19 cellular contexts compared by ENCODE assay signal in the genomic region with DNA sequence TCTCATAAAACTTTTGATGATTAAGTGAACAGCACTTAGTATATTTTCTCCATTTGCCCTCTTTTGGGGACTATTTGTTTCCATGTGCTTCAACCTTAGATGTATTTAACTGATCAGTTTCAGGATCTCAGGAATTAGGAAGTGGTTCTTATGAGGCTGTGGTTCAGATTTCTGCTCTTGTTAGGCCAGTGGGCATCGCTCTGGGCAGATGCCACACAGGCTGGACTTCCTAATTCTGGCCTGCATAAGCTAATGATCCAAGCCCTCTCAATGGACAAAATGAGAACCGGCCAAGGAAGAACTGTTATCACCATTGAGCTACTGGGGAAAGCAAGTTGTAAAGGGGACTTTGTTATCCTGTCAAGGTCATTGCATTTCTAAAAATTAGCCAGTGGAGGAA.
"Had no signal": no experiment of that assay in that cellular context is flagged by ENCODE, and none has a peak within 500 bp of the region (broad histone marks: within the 10 kb centered on the region; RNA-seq: fewer than 3 reads in every experiment).

No MANE protein-coding gene starts in this region.

- H3K36me3 ChIP-seq: brain microvascular endothelial cell had no signal

- H3K9me3 Mint-ChIP-seq: activated naive CD4-positive, alpha-beta T cell treated with anti-CD3 and anti-CD28 coated beads, Interleukin-2, amount 10 ng/mL, durations not matched to agents 7 days and 5 days; activated naive CD8-positive, alpha-beta T cell treated with anti-CD3 and anti-CD28 coated beads, Interleukin-2, amount 50 U/mL, for 24 hours; activated T-cell treated with anti-CD3 and anti-CD28 coated beads, Interleukin-2, amount 50 U/mL, for 4 hours; nephron progenitor cell; stimulated activated naive CD8-positive, alpha-beta T cell treated with anti-CD3 and anti-CD28 coated beads, Interleukin-15, Interleukin-2, amounts not matched to agents 100 ng/mL and 50 ng/mL, for 24 hours had no signal

- ATAC-seq: activated naive CD8-positive, alpha-beta T cell treated with anti-CD3 and anti-CD28 coated beads, Interleukin-2, amount 50 U/mL, for 24 hours; activated T-cell treated with anti-CD3 and anti-CD28 coated beads, Interleukin-2, amount 50 U/mL, for 4 hours; right cardiac atrium had no signal

- H3K27ac ChIP-seq: brain microvascular endothelial cell, coronary artery, skin epidermis, VCaP had no signal

- H3K4me3 Mint-ChIP-seq: activated naive CD4-positive, alpha-beta T cell treated with anti-CD3 and anti-CD28 coated beads, Interleukin-2, amount 10 ng/mL, durations not matched to agents 7 days and 5 days; activated naive CD8-positive, alpha-beta T cell treated with anti-CD3 and anti-CD28 coated beads, Interleukin-2, amount 50 U/mL, for 24 hours; activated T-cell treated with anti-CD3 and anti-CD28 coated beads, Interleukin-2, amount 50 U/mL, for 4 hours; nephron progenitor cell; stimulated activated naive CD8-positive, alpha-beta T cell treated with anti-CD3 and anti-CD28 coated beads, Interleukin-15, Interleukin-2, amounts not matched to agents 100 ng/mL and 50 ng/mL, for 24 hours had no signal

- DNase-seq: activated CD4-positive, alpha-beta T cell treated with anti-CD3 and anti-CD28 coated beads, Interleukin-2, amount 50 U/mL, for 1 hour; activated CD4-positive, CD25-positive, alpha-beta regulatory T cell treated with anti-CD3 and anti-CD28 coated beads, Interleukin-2, amount 50 U/mL, for 72 hours; activated CD8-positive, alpha-beta memory T cell treated with anti-CD3 and anti-CD28 coated beads, Interleukin-2, amount 50 U/mL, for 4 hours; activated effector memory CD4-positive, alpha-beta T cell treated with Interleukin-2 at 50 U/mL for 16 hours; activated naive CD4-positive, alpha-beta T cell treated with anti-CD3 and anti-CD28 coated beads, Interleukin-2, amount 10 ng/mL, durations not matched to agents 7 days and 5 days; activated naive CD8-positive, alpha-beta T cell treated with anti-CD3 and anti-CD28 coated beads, Interleukin-2, amount 50 U/mL, for 24 hours; activated T-cell treated with anti-CD3 and anti-CD28 coated beads, Interleukin-2, amount 50 U/mL, for 4 hours; anterior cingulate cortex; brain microvascular endothelial cell; head of caudate nucleus; mesendoderm; nephron progenitor cell; right cardiac atrium; T1000 had no signal

- H3K27me3 ChIP-seq: brain microvascular endothelial cell had no signal

- H3K27ac Mint-ChIP-seq: activated naive CD4-positive, alpha-beta T cell treated with anti-CD3 and anti-CD28 coated beads, Interleukin-2, amount 10 ng/mL, durations not matched to agents 7 days and 5 days; activated naive CD8-positive, alpha-beta T cell treated with anti-CD3 and anti-CD28 coated beads, Interleukin-2, amount 50 U/mL, for 24 hours; nephron progenitor cell; progenitor cell of endocrine pancreas; stimulated activated naive CD8-positive, alpha-beta T cell treated with anti-CD3 and anti-CD28 coated beads, Interleukin-15, Interleukin-2, amounts not matched to agents 100 ng/mL and 50 ng/mL, for 24 hours had no signal

- H3K4me3 ChIP-seq: coronary artery, skin epidermis had no signal

- H3K27me3 Mint-ChIP-seq: activated naive CD4-positive, alpha-beta T cell treated with anti-CD3 and anti-CD28 coated beads, Interleukin-2, amount 10 ng/mL, durations not matched to agents 7 days and 5 days; activated naive CD8-positive, alpha-beta T cell treated with anti-CD3 and anti-CD28 coated beads, Interleukin-2, amount 50 U/mL, for 24 hours; progenitor cell of endocrine pancreas; stimulated activated naive CD8-positive, alpha-beta T cell treated with anti-CD3 and anti-CD28 coated beads, Interleukin-15, Interleukin-2, amounts not matched to agents 100 ng/mL and 50 ng/mL, for 24 hours had no signal

- H3K36me3 Mint-ChIP-seq: activated naive CD4-positive, alpha-beta T cell treated with anti-CD3 and anti-CD28 coated beads, Interleukin-2, amount 10 ng/mL, durations not matched to agents 7 days and 5 days had no signal
